8 cellular contexts compared by ENCODE assay signal in genomic region chr7:136405931-136406777, GRCh38.
DNase-seq lines count a peak whose midpoint lies in the region; ATAC-seq, FAIRE-seq and TF ChIP-seq lines count a peak whose summit lies in the region.

No MANE protein-coding gene starts in this region.

- H3K36me3 ChIP-seq in GM12878 (ENCODE audit: control insufficient read depth in 2 of 2, insufficient read depth in 2 of 2, low read length in 1 of 2): no peaks in the 10 kb centered on the region
- H3K36me3 ChIP-seq in iPS-15b (ENCODE audit: control insufficient read depth, insufficient read depth, low read length): no peaks in the 10 kb centered on the region

- no peak overlapping the region for H3K9ac ChIP-seq in GM12878 (ENCODE audit: control insufficient read depth, insufficient read depth, low read length)
- H3K9ac ChIP-seq in iPS-15b (ENCODE audit: low read depth, low read length): no peak overlapping the region

- DNase-seq in activated CD4-positive, CD25-positive, alpha-beta regulatory T cell (lab: John Stamatoyannopoulos, UW): no peak
- DNase-seq in NCI-H748 (lab: John Stamatoyannopoulos, UW; ENCODE audit: unreplicated experiment) (peak; percentile 81), GM12878 (ENCODE audit: low read depth, low spot score) (no peak), smooth muscle cell of the brain vasculature (ENCODE audit: low read depth, low spot score) (peak; percentile 40)

- SMC1A ChIA-PET in GM12878 (lab: Charles Lee; ENCODE audit: uncharacterized antibody, unreplicated experiment): interaction anchor here (0.8 to 1.0 kb wide), 3 partner anchors 52 to 1049 kb away, joined by 3 to 4 read pairs (median 3); no protein-coding TSS in a partner anchor

- no peaks in the 10 kb centered on the region for H4K20me1 ChIP-seq in GM12878 (ENCODE audit: control insufficient read depth, insufficient read depth)

- no peak overlapping the region for H3K4me2 ChIP-seq in GM12878 (ENCODE audit: control insufficient read depth, insufficient read depth)

- in situ Hi-C loops in GM12878 (cut with MboI): loop anchor here (10.0 kb wide), 1 partner anchor 1179 kb away; no protein-coding TSS in a partner anchor

- no peak overlapping the region for H2AFZ ChIP-seq in GM12878 (ENCODE audit: control insufficient read depth, low read depth, low read length)

- peak; percentile 65 for ATAC-seq in activated CD4-positive, CD25-positive, alpha-beta regulatory T cell treated with anti-CD3 and anti-CD28 coated beads, Interleukin-2, amount 50 U/mL, for 24 hours
- ATAC-seq in GM21390 (IDR thresholded peaks at IDR 0.05; ENCODE audit: unreplicated experiment) (peak; percentile 96), HG03565 (IDR thresholded peaks at IDR 0.05; ENCODE audit: unreplicated experiment) (peak; percentile 94), GM12878 (peak; percentile 98)

- RAD21 ChIA-PET in GM12878 (lab: Charles Lee; ENCODE audit: unreplicated experiment): no interaction called here

- intact Hi-C loops in GM12878 (cut with micrococcal nuclease; ENCODE audit: unreplicated experiment): loop anchor here (2.0 to 5.0 kb wide), 3 partner anchors 291 to 1186 kb away; no protein-coding TSS in a partner anchor

- POLR2A ChIA-PET in GM12878 (lab: Charles Lee): no interaction called here

- BruUV-seq in GM12878 (replicated peaks; lab: Mats Ljungman, UMichigan): no TSS peak

- TF ChIP-seq RAD21 in GM12878 (IDR thresholded peaks at IDR 0.05; ENCODE audit: insufficient read depth, low read depth, low read length): peak; percentile 56

- H3K27me3 ChIP-seq in GM12878 (replicated peaks in 1 of 2; ENCODE audit: control insufficient read depth in 2 of 2, insufficient read depth in 2 of 2, low read length in 1 of 2) (no peaks in the 10 kb centered on the region), iPS-15b (ENCODE audit: control insufficient read depth, insufficient read depth, low read length) (peaks cover 26% of the 10 kb centered on the region)

- TF ChIP-seq CTCF in GM12878 (IDR thresholded peaks at IDR 0.05 in 2 of 3, conservative IDR thresholded peaks at IDR 0.05 in 1 of 3; ENCODE audit: control insufficient read depth in 2 of 3, extremely low read depth in 1 of 3, insufficient read depth in 1 of 3, low read depth in 3 of 3, low read length in 3 of 3): peak; percentile 56 to 84 (median 81)

- FAIRE-seq in GM12878 (lab: Jason Lieb, UNC): peak; percentile 99

- H3K4me1 ChIP-seq in GM12878 (ENCODE audit: control insufficient read depth, insufficient read depth, low read length) (no peaks in the 10 kb centered on the region), iPS-15b (ENCODE audit: control insufficient read depth, insufficient read depth, low read length) (peaks cover 4% of the 10 kb centered on the region)

- WGBS in GM12878 (ENCODE audit: insufficient coverage, insufficient replicate concordance, low lambda C conversion rate, missing lambda C conversion rate): 38% methylated on average over 17 of the region's 17 CpGs

- no peak overlapping the region for H3K27ac ChIP-seq in GM12878 (ENCODE audit: control insufficient read depth, insufficient read depth)

- no peak overlapping the region for H3K4me3 ChIP-seq in GM12878
- H3K4me3 ChIP-seq in iPS-15b (ENCODE audit: low read depth, low read length): peak overlapping the region; percentile 48

- no peak for TF ChIP-seq EP300 in GM12878 (IDR thresholded peaks at IDR 0.05; ENCODE audit: borderline replicate concordance in 1 of 2, control insufficient read depth in 1 of 2, low read depth in 2 of 2, low read length in 2 of 2)

- CTCF ChIA-PET in GM12878 (lab: Yijun Ruan, JAX): interaction anchor here (0.8 to 1.9 kb wide), 7 partner anchors 13 to 1049 kb away, joined by 3 to 8 read pairs (median 3); no protein-coding TSS in a partner anchor

- no peak for TF ChIP-seq POLR2A in GM12878 (IDR thresholded peaks at IDR 0.05; ENCODE audit: low read depth, low read length)

- H3K9me3 ChIP-seq in GM12878 (replicated peaks; ENCODE audit: control insufficient read depth, insufficient read depth, low read length) (no peaks in the 10 kb centered on the region), iPS-15b (ENCODE audit: control insufficient read depth, insufficient read depth, low read length) (no peaks in the 10 kb centered on the region)

- no peaks in the 10 kb centered on the region for H3K79me2 ChIP-seq in GM12878 (ENCODE audit: control insufficient read depth, insufficient read depth, low read length)

TF ChIP-seq in GM12878, 131 proteins besides CTCF, POLR2A, EP300 and RAD21:
- no peak for TF ChIP-seq SMAD5 (IDR thresholded peaks at IDR 0.05; ENCODE audit: low read depth)
- peak; percentile 41; the same call in 1 of the 2 replicates for TF ChIP-seq YY1 (IDR thresholded peaks at IDR 0.05; ENCODE audit: low read depth, low read length)
- TF ChIP-seq SMC3 (IDR thresholded peaks at IDR 0.05; ENCODE audit: borderline replicate concordance, low read length): peak; percentile 61; the same call in 1 of the 2 replicates

Comparison
In these comparisons a context has a peak if more than half of its experiments do, and no peak if none do; other contexts are left out.
1. DNase-seq: peak in NCI-H748 (single experiment) and smooth muscle cell of the brain vasculature (single experiment); none in activated CD4-positive, CD25-positive, alpha-beta regulatory T cell (0 of 4) and GM12878 (single experiment).
2. Peak in every context shown above with its lines, with median percentiles within 50 percentile points of each other: ATAC-seq.